Comparison of ENCODE assay signal across 21 cellular contexts in the genomic region with DNA sequence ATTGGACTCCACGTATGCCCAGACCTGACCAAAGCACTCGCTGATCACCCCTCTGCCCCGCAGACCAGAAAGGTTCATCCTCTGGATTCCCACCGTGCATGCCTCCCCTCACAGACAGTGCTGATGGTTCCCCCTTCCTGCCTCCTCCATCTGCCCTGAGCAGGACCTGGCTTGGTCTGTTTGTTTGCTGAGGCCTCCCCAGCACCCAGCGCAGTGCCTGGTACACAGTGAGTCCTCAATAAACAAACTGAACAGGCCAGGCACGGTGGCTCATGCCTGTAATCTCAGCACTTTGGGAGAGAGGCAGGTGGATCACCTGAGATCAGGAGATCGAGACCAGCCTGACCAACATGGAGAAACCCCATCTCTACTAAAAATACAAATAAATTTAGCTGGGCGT. TPM values are rescaled to one million over a fixed set of nuclear protein-coding genes. Genes with fewer than 3 reads are reported as not detected.
DNase-seq lines count a peak whose midpoint lies in the region; ATAC-seq and TF ChIP-seq lines count a peak whose summit lies in the region.
"Had no signal": no experiment of that assay in that cellular context is flagged by ENCODE, and none has a peak within 500 bp of the region (broad histone marks: within the 10 kb centered on the region; RNA-seq: fewer than 3 reads in every experiment).

No MANE protein-coding gene starts in this region.

- H3K27ac Mint-ChIP-seq in Caco-2 (ENCODE audit: unreplicated experiment) (peak overlapping the region; percentile 43), nephron progenitor cell (peak overlapping the region; percentile 82), immature natural killer cell (no peak overlapping the region)
- H3K27ac Mint-ChIP-seq in dendritic cell treated with granulocyte-macrophage colony-stimulating factor and Interleukin-4, amounts not matched to agents 40 ng/mL and 50 ng/mL, for 4 days: peak overlapping the region; percentile 63
- peak overlapping the region; percentile 63 for H3K27ac Mint-ChIP-seq in stimulated activated naive B cell treated with anti-CD40 and anti-IgM and Interleukin-4, amounts not matched to agents 10 μg/mL and 1 μg/mL and 100 μg/mL, for 72 hours
- H3K27ac Mint-ChIP-seq: CD4-positive, alpha-beta T cell had no signal

- H3K36me3 Mint-ChIP-seq in Caco-2 (ENCODE audit: insufficient read depth, unreplicated experiment): peaks cover 16% of the 10 kb centered on the region
- no peaks in the 10 kb centered on the region for H3K36me3 Mint-ChIP-seq in dendritic cell treated with granulocyte-macrophage colony-stimulating factor and Interleukin-4, amounts not matched to agents 40 ng/mL and 50 ng/mL, for 4 days (ENCODE audit: low read depth)
- H3K36me3 Mint-ChIP-seq in nephron progenitor cell (ENCODE audit: low read depth): no peaks in the 10 kb centered on the region
- H3K36me3 Mint-ChIP-seq in stimulated activated naive B cell treated with anti-CD40 and anti-IgM and Interleukin-4, amounts not matched to agents 10 μg/mL and 1 μg/mL and 100 μg/mL, for 72 hours: no peaks in the 10 kb centered on the region
- no peaks in the 10 kb centered on the region for H3K36me3 Mint-ChIP-seq in immature natural killer cell

- intact Hi-C loops in Caco-2 (cut with micrococcal nuclease; ENCODE audit: unreplicated experiment): no loop called here
- intact Hi-C loops in dendritic cell treated with granulocyte-macrophage colony-stimulating factor and Interleukin-4, amounts not matched to agents 40 ng/mL and 50 ng/mL, for 4 days (cut with micrococcal nuclease): no loop called here

- H3K4me1 Mint-ChIP-seq in Caco-2 (ENCODE audit: low read depth, unreplicated experiment) (peaks cover 52% of the 10 kb centered on the region), nephron progenitor cell (peaks cover 7% of the 10 kb centered on the region), immature natural killer cell (peaks cover 17 to 19% of the 10 kb centered on the region in 2 donors)
- peaks cover 40% of the 10 kb centered on the region for H3K4me1 Mint-ChIP-seq in dendritic cell treated with granulocyte-macrophage colony-stimulating factor and Interleukin-4, amounts not matched to agents 40 ng/mL and 50 ng/mL, for 4 days (ENCODE audit: low read depth)
- H3K4me1 Mint-ChIP-seq in stimulated activated naive B cell treated with anti-CD40 and anti-IgM and Interleukin-4, amounts not matched to agents 10 μg/mL and 1 μg/mL and 100 μg/mL, for 72 hours: no peaks in the 10 kb centered on the region

- CTCF ChIA-PET in Caco-2 (lab: Charles Lee): interaction anchor here (0.7 to 1.6 kb wide), 7 partner anchors 8 to 194 kb away, joined by 3 to 6 read pairs (median 4); no protein-coding TSS in a partner anchor

- POLR2A ChIA-PET in Caco-2 (lab: Charles Lee): no interaction called here

- no peaks in the 10 kb centered on the region for H3K36me3 ChIP-seq in Caco-2 (ENCODE audit: control insufficient read depth, insufficient read depth, low read length)
- H3K36me3 ChIP-seq: BLaER1, SJCRH30 had no signal

- no peak overlapping the region for H3K4me3 ChIP-seq in Caco-2 (ENCODE audit: low read depth, low read length)
- H3K4me3 ChIP-seq: BLaER1, PC-9, SJCRH30 had no signal

- H3K27me3 Mint-ChIP-seq in Caco-2 (ENCODE audit: insufficient read depth, unreplicated experiment) (no peaks in the 10 kb centered on the region), nephron progenitor cell (ENCODE audit: low read depth, poor library complexity) (peaks cover 23% of the 10 kb centered on the region), immature natural killer cell (ENCODE audit: low read depth in 3 of 3) (no peaks in the 10 kb centered on the region)
- H3K27me3 Mint-ChIP-seq in dendritic cell treated with granulocyte-macrophage colony-stimulating factor and Interleukin-4, amounts not matched to agents 40 ng/mL and 50 ng/mL, for 4 days: no peaks in the 10 kb centered on the region
- peaks cover 0 to 5% of the 10 kb centered on the region in 2 donors for H3K27me3 Mint-ChIP-seq in stimulated activated naive B cell treated with anti-CD40 and anti-IgM and Interleukin-4, amounts not matched to agents 10 μg/mL and 1 μg/mL and 100 μg/mL, for 72 hours
- H3K27me3 Mint-ChIP-seq: CD4-positive, alpha-beta T cell had no signal

- H3K9me3 Mint-ChIP-seq in Caco-2 (ENCODE audit: unreplicated experiment) (no peaks in the 10 kb centered on the region), nephron progenitor cell (no peaks in the 10 kb centered on the region), immature natural killer cell (no peaks in the 10 kb centered on the region)
- H3K9me3 Mint-ChIP-seq in dendritic cell treated with granulocyte-macrophage colony-stimulating factor and Interleukin-4, amounts not matched to agents 40 ng/mL and 50 ng/mL, for 4 days: no peaks in the 10 kb centered on the region
- H3K9me3 Mint-ChIP-seq in stimulated activated naive B cell treated with anti-CD40 and anti-IgM and Interleukin-4, amounts not matched to agents 10 μg/mL and 1 μg/mL and 100 μg/mL, for 72 hours: no peaks in the 10 kb centered on the region
- H3K9me3 Mint-ChIP-seq: CD4-positive, alpha-beta T cell had no signal

- no peak for ATAC-seq in stimulated activated naive B cell treated with anti-CD40 and anti-IgM and Interleukin-4, amounts not matched to agents 10 μg/mL and 1 μg/mL and 100 μg/mL, for 72 hours (replicated peaks)
- ATAC-seq in HG03469 (IDR thresholded peaks at IDR 0.05; ENCODE audit: unreplicated experiment): no peak
- ATAC-seq: Right ventricle myocardium inferior had no signal

- no peaks in the 10 kb centered on the region for H3K9me3 ChIP-seq in Caco-2
- H3K9me3 ChIP-seq: BLaER1, SJCRH30 had no signal

- DNase-seq in Caco-2: no peak
- no peak for DNase-seq in nephron progenitor cell
- DNase-seq in stimulated activated naive B cell treated with anti-CD40 and anti-IgM and Interleukin-4, amounts not matched to agents 10 μg/mL and 1 μg/mL and 100 μg/mL, for 72 hours: no peak
- no peak for DNase-seq in immature natural killer cell
- no peak for DNase-seq in activated CD4-positive, alpha-beta T cell treated with anti-CD3 and anti-CD28 coated beads for 48 hours
- DNase-seq: CD4-positive, alpha-beta T cell; DMS53; GOT3; HCEC 1CT; KBM-7; NCI-H1105 treated with DMSO at 0.1 percent for 48 hours; NCI-H2029; NCI-H446 treated with DMSO at 0.1 percent for 48 hours; NCI-H526; PC-9 had no signal

- no peaks in the 10 kb centered on the region for H3K27me3 ChIP-seq in Caco-2 (replicated peaks; ENCODE audit: control insufficient read depth, insufficient read depth, low read length)
- H3K27me3 ChIP-seq: BLaER1, SJCRH30 had no signal

- no TSS peak for BruUV-seq in Caco-2 (replicated peaks; lab: Mats Ljungman, UMichigan)

- peaks cover 82% of the 10 kb centered on the region for H3K4me1 ChIP-seq in Caco-2

- H3K4me3 Mint-ChIP-seq in Caco-2 (ENCODE audit: unreplicated experiment) (peak overlapping the region; percentile 10), nephron progenitor cell (no peak overlapping the region), immature natural killer cell (no peak overlapping the region)
- no peak overlapping the region for H3K4me3 Mint-ChIP-seq in dendritic cell treated with granulocyte-macrophage colony-stimulating factor and Interleukin-4, amounts not matched to agents 40 ng/mL and 50 ng/mL, for 4 days
- H3K4me3 Mint-ChIP-seq in stimulated activated naive B cell treated with anti-CD40 and anti-IgM and Interleukin-4, amounts not matched to agents 10 μg/mL and 1 μg/mL and 100 μg/mL, for 72 hours: no peak overlapping the region
- H3K4me3 Mint-ChIP-seq: CD4-positive, alpha-beta T cell had no signal

- TF ChIP-seq CTCF in Caco-2 (IDR thresholded peaks at IDR 0.05; ENCODE audit: insufficient read depth in 1 of 2, low read depth in 1 of 2, low read length in 1 of 2, severe bottlenecking in 1 of 2, unreplicated experiment in 1 of 2) (no peak), nephron progenitor cell (IDR thresholded peaks at IDR 0.05) (no peak)

RNA-seq across cellular contexts. Expression of a gene that starts 23.7 kb away (rescaled TPM):
- total RNA-seq in Caco-2 (2022): 6,280 and 6,333 TPM in 2 replicates
- 1,000 to 10,000 TPM; 2,605 to 4,768 (median 2,974) TPM for polyA plus RNA-seq in immature natural killer cell

RNA-seq across cellular contexts. Expression of a gene that starts 24.2 kb away (rescaled TPM):
- 115 and 116 TPM in 2 replicates for total RNA-seq in Caco-2 (2022)
- 10 to 100 TPM; 28.7 to 51.1 (median 41.5) TPM for polyA plus RNA-seq in immature natural killer cell

RNA-seq across cellular contexts. Expression of a gene that starts 57.4 kb away (rescaled TPM):
- 46.0 and 51.4 TPM in 2 replicates for total RNA-seq in Caco-2 (2022)
- 1 to 10 TPM in 1 of 3 donors, under 1 TPM in 1, not detected in 1; 0.41 to 1.6 TPM for polyA plus RNA-seq in immature natural killer cell
- total RNA-seq: MCF 10A, SJCRH30 had no signal

Comparison
In these comparisons a context has a peak if more than half of its experiments do, and no peak if none do; other contexts are left out.
1. H3K27ac Mint-ChIP-seq: peak in Caco-2 (single experiment), dendritic cell treated with granulocyte-macrophage colony-stimulating factor and Interleukin-4, amounts not matched to agents 40 ng/mL and 50 ng/mL, for 4 days (single experiment), nephron progenitor cell (single experiment) and stimulated activated naive B cell treated with anti-CD40 and anti-IgM and Interleukin-4, amounts not matched to agents 10 μg/mL and 1 μg/mL and 100 μg/mL, for 72 hours (single experiment); none in immature natural killer cell (0 of 6).